ENCODE assay signal across 1 cellular context in the genomic region with DNA sequence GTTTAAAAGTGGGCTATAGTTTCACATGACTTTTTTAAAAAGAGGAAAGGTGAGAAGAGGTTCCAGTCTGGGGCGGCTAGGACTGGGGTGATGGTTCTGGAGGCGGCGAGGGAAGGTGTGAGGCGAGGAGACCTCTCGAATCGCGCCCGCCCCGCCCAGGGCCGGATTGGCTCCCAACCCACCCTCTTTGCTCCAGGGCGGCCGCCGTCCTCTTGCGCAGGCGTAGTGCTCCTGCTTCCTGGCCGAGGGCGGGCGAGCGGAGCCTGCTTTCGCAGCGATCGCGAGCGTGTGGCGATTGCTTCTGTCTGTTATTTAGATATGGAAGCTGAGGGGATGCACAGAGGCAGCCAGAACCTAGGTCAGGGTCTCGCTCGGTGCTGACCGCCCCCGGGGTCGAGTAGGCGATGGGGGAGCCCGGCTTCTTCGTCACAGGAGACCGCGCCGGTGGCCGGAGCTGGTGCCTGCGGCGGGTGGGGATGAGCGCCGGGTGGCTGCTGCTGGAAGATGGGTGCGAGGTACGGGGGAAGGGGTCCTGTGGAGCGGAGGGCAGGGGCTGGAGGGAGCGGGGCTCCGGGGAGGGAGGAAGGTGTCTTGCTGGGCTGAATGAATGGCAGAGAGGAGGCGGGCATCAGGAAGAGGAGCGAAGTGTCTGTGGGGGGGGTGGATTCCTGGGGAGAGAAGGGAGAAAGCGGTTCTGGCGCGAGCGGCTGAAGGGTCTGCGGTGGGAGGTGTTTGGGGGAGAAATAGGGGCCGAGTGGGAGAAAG.
TF ChIP-seq lines count a peak whose summit lies in the region.

A gene with protein sequence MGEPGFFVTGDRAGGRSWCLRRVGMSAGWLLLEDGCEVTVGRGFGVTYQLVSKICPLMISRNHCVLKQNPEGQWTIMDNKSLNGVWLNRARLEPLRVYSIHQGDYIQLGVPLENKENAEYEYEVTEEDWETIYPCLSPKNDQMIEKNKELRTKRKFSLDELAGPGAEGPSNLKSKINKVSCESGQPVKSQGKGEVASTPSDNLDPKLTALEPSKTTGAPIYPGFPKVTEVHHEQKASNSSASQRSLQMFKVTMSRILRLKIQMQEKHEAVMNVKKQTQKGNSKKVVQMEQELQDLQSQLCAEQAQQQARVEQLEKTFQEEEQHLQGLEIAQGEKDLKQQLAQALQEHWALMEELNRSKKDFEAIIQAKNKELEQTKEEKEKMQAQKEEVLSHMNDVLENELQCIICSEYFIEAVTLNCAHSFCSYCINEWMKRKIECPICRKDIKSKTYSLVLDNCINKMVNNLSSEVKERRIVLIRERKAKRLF (plus strand): TSS at position 223 of the 765 bp plus-strand sequence. CDS start 182 bp downstream, at position 405.

TF ChIP-seq in HepG2, 621 proteins besides CTCF, POLR2A, EP300 and RAD21 (continued from another document and continues in another):
- TF ChIP-seq ZNF75D (CRISPR knock-in tag; IDR thresholded peaks at IDR 0.05; ENCODE audit: borderline replicate concordance): no peak
- TF ChIP-seq ZNF678 (CRISPR knock-in tag; IDR thresholded peaks at IDR 0.05): peak; percentile 95
- no peak; the same call in 1 of the 2 replicates for TF ChIP-seq ZBTB20 (CRISPR knock-in tag; IDR thresholded peaks at IDR 0.05; ENCODE audit: borderline replicate concordance, low read depth)
- no peak for TF ChIP-seq ADNP (CRISPR knock-in tag; IDR thresholded peaks at IDR 0.05)
- TF ChIP-seq ZNF552 (CRISPR knock-in tag; IDR thresholded peaks at IDR 0.05; ENCODE audit: borderline replicate concordance): 0 out of 2 replicates have a peak, but pooled peaks have one; percentile 46
- peak; percentile 74 for TF ChIP-seq PHF20 (CRISPR knock-in tag; IDR thresholded peaks at IDR 0.05)
- peak; percentile 87; the same call in 1 of the 2 replicates for TF ChIP-seq GTF3A (CRISPR knock-in tag; conservative IDR thresholded peaks at IDR 0.05)
- no peak for TF ChIP-seq ZNF720 (CRISPR knock-in tag; IDR thresholded peaks at IDR 0.05)
- peak; percentile 54 for TF ChIP-seq NFYB (CRISPR knock-in tag; IDR thresholded peaks at IDR 0.05)
- TF ChIP-seq RFXAP (CRISPR knock-in tag; IDR thresholded peaks at IDR 0.05; ENCODE audit: borderline replicate concordance): peak; percentile 90
- TF ChIP-seq ZNF644 (CRISPR knock-in tag; IDR thresholded peaks at IDR 0.05; ENCODE audit: low read depth): 0 out of 2 replicates have a peak, but pooled peaks have one; percentile 13
- TF ChIP-seq NCOR1 (IDR thresholded peaks at IDR 0.05; ENCODE audit: borderline replicate concordance, low read length): no peak
- no peak for TF ChIP-seq ZNF567 (CRISPR knock-in tag; IDR thresholded peaks at IDR 0.05; ENCODE audit: borderline replicate concordance)
- peak; percentile 83; the same call in 1 of the 2 replicates for TF ChIP-seq ZSCAN12 (CRISPR knock-in tag; IDR thresholded peaks at IDR 0.05)
- TF ChIP-seq ZNF652 (CRISPR knock-in tag; IDR thresholded peaks at IDR 0.05; ENCODE audit: borderline replicate concordance, low read depth): no peak
- TF ChIP-seq, protein P1, sequence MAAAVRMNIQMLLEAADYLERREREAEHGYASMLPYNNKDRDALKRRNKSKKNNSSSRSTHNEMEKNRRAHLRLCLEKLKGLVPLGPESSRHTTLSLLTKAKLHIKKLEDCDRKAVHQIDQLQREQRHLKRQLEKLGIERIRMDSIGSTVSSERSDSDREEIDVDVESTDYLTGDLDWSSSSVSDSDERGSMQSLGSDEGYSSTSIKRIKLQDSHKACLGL (CRISPR knock-in tag; IDR thresholded peaks at IDR 0.05): no peak; the same call in 1 of the 2 replicates
- TF ChIP-seq, protein P2, sequence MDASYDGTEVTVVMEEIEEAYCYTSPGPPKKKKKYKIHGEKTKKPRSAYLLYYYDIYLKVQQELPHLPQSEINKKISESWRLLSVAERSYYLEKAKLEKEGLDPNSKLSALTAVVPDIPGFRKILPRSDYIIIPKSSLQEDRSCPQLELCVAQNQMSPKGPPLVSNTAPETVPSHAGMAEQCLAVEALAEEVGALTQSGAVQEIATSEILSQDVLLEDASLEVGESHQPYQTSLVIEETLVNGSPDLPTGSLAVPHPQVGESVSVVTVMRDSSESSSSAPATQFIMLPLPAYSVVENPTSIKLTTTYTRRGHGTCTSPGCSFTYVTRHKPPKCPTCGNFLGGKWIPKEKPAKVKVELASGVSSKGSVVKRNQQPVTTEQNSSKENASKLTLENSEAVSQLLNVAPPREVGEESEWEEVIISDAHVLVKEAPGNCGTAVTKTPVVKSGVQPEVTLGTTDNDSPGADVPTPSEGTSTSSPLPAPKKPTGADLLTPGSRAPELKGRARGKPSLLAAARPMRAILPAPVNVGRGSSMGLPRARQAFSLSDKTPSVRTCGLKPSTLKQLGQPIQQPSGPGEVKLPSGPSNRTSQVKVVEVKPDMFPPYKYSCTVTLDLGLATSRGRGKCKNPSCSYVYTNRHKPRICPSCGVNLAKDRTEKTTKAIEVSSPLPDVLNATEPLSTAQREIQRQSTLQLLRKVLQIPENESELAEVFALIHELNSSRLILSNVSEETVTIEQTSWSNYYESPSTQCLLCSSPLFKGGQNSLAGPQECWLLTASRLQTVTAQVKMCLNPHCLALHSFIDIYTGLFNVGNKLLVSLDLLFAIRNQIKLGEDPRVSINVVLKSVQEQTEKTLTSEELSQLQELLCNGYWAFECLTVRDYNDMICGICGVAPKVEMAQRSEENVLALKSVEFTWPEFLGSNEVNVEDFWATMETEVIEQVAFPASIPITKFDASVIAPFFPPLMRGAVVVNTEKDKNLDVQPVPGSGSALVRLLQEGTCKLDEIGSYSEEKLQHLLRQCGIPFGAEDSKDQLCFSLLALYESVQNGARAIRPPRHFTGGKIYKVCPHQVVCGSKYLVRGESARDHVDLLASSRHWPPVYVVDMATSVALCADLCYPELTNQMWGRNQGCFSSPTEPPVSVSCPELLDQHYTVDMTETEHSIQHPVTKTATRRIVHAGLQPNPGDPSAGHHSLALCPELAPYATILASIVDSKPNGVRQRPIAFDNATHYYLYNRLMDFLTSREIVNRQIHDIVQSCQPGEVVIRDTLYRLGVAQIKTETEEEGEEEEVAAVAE (CRISPR knock-in tag; IDR thresholded peaks at IDR 0.05; ENCODE audit: borderline replicate concordance): peak; percentile 68; the same call in 1 of the 2 replicates
- TF ChIP-seq ZZZ3 (CRISPR knock-in tag; IDR thresholded peaks at IDR 0.05; ENCODE audit: borderline replicate concordance): peak; percentile 63
- 0 out of 2 replicates have a peak, but pooled peaks have one; percentile 45 for TF ChIP-seq PHF21A (CRISPR knock-in tag; IDR thresholded peaks at IDR 0.05)
- no peak for TF ChIP-seq SCMH1 (CRISPR knock-in tag; IDR thresholded peaks at IDR 0.05; ENCODE audit: borderline replicate concordance)
- 0 out of 2 replicates have a peak, but pooled peaks have one; percentile 67 for TF ChIP-seq ZBTB42 (CRISPR knock-in tag; IDR thresholded peaks at IDR 0.05)
- TF ChIP-seq RFX5 (IDR thresholded peaks at IDR 0.05; ENCODE audit: low read depth, low read length): no peak
- 0 out of 2 replicates have a peak, but pooled peaks have one; percentile 47 for TF ChIP-seq ZNF296 (CRISPR knock-in tag; conservative IDR thresholded peaks at IDR 0.05)
- TF ChIP-seq ZKSCAN1 (IDR thresholded peaks at IDR 0.05; ENCODE audit: low read length): no peak
- no peak; the same call in 1 of the 2 replicates for TF ChIP-seq SP5 (CRISPR knock-in tag; IDR thresholded peaks at IDR 0.05; ENCODE audit: borderline replicate concordance, low read depth)
- no peak; the same call in 1 of the 2 replicates for TF ChIP-seq ZMYM3 (CRISPR knock-in tag; IDR thresholded peaks at IDR 0.05)
- TF ChIP-seq, protein P3, sequence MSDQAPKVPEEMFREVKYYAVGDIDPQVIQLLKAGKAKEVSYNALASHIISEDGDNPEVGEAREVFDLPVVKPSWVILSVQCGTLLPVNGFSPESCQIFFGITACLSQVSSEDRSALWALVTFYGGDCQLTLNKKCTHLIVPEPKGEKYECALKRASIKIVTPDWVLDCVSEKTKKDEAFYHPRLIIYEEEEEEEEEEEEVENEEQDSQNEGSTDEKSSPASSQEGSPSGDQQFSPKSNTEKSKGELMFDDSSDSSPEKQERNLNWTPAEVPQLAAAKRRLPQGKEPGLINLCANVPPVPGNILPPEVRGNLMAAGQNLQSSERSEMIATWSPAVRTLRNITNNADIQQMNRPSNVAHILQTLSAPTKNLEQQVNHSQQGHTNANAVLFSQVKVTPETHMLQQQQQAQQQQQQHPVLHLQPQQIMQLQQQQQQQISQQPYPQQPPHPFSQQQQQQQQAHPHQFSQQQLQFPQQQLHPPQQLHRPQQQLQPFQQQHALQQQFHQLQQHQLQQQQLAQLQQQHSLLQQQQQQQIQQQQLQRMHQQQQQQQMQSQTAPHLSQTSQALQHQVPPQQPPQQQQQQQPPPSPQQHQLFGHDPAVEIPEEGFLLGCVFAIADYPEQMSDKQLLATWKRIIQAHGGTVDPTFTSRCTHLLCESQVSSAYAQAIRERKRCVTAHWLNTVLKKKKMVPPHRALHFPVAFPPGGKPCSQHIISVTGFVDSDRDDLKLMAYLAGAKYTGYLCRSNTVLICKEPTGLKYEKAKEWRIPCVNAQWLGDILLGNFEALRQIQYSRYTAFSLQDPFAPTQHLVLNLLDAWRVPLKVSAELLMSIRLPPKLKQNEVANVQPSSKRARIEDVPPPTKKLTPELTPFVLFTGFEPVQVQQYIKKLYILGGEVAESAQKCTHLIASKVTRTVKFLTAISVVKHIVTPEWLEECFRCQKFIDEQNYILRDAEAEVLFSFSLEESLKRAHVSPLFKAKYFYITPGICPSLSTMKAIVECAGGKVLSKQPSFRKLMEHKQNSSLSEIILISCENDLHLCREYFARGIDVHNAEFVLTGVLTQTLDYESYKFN (CRISPR knock-in tag; conservative IDR thresholded peaks at IDR 0.05): peak; percentile 9; the same call in 1 of the 2 replicates
- TF ChIP-seq, protein P4, sequence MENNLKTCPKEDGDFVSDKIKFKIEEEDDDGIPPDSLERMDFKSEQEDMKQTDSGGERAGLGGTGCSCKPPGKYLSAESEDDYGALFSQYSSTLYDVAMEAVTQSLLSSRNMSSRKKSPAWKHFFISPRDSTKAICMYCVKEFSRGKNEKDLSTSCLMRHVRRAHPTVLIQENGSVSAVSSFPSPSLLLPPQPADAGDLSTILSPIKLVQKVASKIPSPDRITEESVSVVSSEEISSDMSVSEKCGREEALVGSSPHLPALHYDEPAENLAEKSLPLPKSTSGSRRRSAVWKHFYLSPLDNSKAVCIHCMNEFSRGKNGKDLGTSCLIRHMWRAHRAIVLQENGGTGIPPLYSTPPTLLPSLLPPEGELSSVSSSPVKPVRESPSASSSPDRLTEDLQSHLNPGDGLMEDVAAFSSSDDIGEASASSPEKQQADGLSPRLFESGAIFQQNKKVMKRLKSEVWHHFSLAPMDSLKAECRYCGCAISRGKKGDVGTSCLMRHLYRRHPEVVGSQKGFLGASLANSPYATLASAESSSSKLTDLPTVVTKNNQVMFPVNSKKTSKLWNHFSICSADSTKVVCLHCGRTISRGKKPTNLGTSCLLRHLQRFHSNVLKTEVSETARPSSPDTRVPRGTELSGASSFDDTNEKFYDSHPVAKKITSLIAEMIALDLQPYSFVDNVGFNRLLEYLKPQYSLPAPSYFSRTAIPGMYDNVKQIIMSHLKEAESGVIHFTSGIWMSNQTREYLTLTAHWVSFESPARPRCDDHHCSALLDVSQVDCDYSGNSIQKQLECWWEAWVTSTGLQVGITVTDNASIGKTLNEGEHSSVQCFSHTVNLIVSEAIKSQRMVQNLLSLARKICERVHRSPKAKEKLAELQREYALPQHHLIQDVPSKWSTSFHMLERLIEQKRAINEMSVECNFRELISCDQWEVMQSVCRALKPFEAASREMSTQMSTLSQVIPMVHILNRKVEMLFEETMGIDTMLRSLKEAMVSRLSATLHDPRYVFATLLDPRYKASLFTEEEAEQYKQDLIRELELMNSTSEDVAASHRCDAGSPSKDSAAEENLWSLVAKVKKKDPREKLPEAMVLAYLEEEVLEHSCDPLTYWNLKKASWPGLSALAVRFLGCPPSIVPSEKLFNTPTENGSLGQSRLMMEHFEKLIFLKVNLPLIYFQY (CRISPR knock-in tag; IDR thresholded peaks at IDR 0.05; ENCODE audit: borderline replicate concordance): no peak
- TF ChIP-seq, protein P5, sequence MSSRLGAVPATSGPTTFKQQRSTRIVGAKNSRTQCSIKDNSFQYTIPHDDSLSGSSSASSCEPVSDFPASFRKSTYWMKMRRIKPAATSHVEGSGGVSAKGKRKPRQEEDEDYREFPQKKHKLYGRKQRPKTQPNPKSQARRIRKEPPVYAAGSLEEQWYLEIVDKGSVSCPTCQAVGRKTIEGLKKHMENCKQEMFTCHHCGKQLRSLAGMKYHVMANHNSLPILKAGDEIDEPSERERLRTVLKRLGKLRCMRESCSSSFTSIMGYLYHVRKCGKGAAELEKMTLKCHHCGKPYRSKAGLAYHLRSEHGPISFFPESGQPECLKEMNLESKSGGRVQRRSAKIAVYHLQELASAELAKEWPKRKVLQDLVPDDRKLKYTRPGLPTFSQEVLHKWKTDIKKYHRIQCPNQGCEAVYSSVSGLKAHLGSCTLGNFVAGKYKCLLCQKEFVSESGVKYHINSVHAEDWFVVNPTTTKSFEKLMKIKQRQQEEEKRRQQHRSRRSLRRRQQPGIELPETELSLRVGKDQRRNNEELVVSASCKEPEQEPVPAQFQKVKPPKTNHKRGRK (CRISPR knock-in tag; IDR thresholded peaks at IDR 0.05): no peak
- TF ChIP-seq JARID2 (CRISPR knock-in tag; IDR thresholded peaks at IDR 0.05; ENCODE audit: insufficient replicate concordance): no peak
- peak; percentile 74 for TF ChIP-seq ZNF746 (CRISPR knock-in tag; IDR thresholded peaks at IDR 0.05)
- 0 out of 2 replicates have a peak, but pooled peaks have one; percentile 50 for TF ChIP-seq ELF3 (CRISPR knock-in tag; IDR thresholded peaks at IDR 0.05)
- 0 out of 2 replicates have a peak, but pooled peaks have one; percentile 46 for TF ChIP-seq ZNF83 (CRISPR knock-in tag; IDR thresholded peaks at IDR 0.05; ENCODE audit: borderline replicate concordance)
- no peak for TF ChIP-seq CHCHD3 (CRISPR knock-in tag; IDR thresholded peaks at IDR 0.05)
- no peak; the same call in 1 of the 2 replicates for TF ChIP-seq MZF1 (CRISPR knock-in tag; IDR thresholded peaks at IDR 0.05; ENCODE audit: borderline replicate concordance)
- TF ChIP-seq, protein P6, sequence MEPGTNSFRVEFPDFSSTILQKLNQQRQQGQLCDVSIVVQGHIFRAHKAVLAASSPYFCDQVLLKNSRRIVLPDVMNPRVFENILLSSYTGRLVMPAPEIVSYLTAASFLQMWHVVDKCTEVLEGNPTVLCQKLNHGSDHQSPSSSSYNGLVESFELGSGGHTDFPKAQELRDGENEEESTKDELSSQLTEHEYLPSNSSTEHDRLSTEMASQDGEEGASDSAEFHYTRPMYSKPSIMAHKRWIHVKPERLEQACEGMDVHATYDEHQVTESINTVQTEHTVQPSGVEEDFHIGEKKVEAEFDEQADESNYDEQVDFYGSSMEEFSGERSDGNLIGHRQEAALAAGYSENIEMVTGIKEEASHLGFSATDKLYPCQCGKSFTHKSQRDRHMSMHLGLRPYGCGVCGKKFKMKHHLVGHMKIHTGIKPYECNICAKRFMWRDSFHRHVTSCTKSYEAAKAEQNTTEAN (CRISPR knock-in tag; conservative IDR thresholded peaks at IDR 0.05): peak; percentile 83; the same call in 1 of the 2 replicates
